Comparison of ENCODE assay signal across 10 cellular contexts in the genomic region with DNA sequence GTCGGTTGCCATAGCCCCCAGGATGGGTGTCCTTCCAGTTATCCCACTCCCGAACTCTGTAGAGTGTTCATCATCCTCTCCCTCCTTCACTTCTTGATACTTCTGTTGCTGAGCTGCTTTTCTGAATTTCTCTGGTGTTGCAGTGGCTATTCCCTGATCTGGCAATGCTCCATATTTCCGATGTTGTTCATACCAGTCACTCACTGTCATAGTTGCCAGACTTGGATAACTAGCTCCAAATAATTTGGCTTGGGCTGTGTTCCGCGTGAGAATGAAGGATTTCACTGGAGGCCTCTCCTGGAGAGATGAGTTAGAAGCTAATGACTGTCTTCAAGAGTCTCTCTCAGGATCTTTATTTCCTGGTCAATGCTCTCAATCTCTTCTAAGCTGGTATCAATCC.
"Had no signal": no experiment of that assay in that cellular context is flagged by ENCODE, and none has a peak within 500 bp of the region (broad histone marks: within the 10 kb centered on the region; RNA-seq: fewer than 3 reads in every experiment).

No MANE protein-coding gene starts in this region.

- DNase-seq: GM23248, GOT3, H7, HFFc6, KG1 had no signal

- H3K27ac Mint-ChIP-seq: HFFc6 had no signal

- H2AFZ ChIP-seq: GM23248 had no signal

- H3K4me3 ChIP-seq: GM23248, HAP-1, K562 had no signal

- H3K27ac ChIP-seq: GM23248, HL-60 had no signal

- H3K9me3 ChIP-seq: HAP-1 had no signal

- H3K4me1 ChIP-seq: HAP-1 had no signal

- H3K36me3 ChIP-seq: HAP-1 had no signal

- H3K9ac ChIP-seq: GM23248 had no signal

- H3K4me3 Mint-ChIP-seq: HFFc6 had no signal

- H3K9me3 Mint-ChIP-seq: HFFc6 had no signal

- ATAC-seq: HCT116, HepG2, K562 had no signal
